9 cellular contexts compared by ENCODE assay signal in the genomic region with DNA sequence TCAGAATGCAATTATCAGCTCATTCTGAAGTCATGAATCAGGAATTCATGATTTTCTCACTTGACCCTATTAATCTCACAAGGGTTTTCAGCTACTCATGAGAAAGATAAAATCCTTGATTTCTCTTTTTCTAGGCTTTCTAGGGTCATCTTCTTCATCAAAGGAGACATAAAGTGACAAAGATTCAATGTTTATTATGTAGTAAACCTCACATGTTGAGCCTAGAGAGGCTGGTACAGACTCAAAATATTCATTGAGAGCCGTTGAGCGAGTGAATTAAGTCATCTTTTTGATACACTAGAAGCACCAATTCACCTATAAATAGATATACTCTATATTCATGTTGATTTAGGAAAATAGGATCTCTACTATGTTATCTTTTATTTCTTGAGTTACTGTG.
A peak's percentile ranks its signal among the peaks of the same experiment; 100 is the strongest.
DNase-seq lines count a peak whose midpoint lies in the region; ATAC-seq and TF ChIP-seq lines count a peak whose summit lies in the region.
"Had no signal": no experiment of that assay in that cellular context is flagged by ENCODE, and none has a peak within 500 bp of the region (broad histone marks: within the 10 kb centered on the region; RNA-seq: fewer than 3 reads in every experiment).

No MANE protein-coding gene starts in this region.

- H3K9me2 ChIP-seq in SK-N-SH (no peaks in the 10 kb centered on the region), PC-9 (ENCODE audit: insufficient read depth) (no peaks in the 10 kb centered on the region)

- H3K9me3 ChIP-seq in SK-N-SH, result no peaks in the 10 kb centered on the region
- H3K9me3 ChIP-seq in PC-9 (ENCODE audit: insufficient read depth, low read depth), result no peaks in the 10 kb centered on the region
- no peaks in the 10 kb centered on the region for H3K9me3 ChIP-seq in endocrine pancreas (ENCODE audit: control insufficient read depth, low read length)
- no peaks in the 10 kb centered on the region for H3K9me3 ChIP-seq in skeletal muscle satellite cell (replicated peaks; ENCODE audit: low read length)
- H3K9me3 ChIP-seq: Peyer's patch had no signal

- no peak for TF ChIP-seq EP300 in SK-N-SH (IDR thresholded peaks at IDR 0.05; ENCODE audit: borderline replicate concordance in 1 of 2, low read depth in 1 of 2, low read length in 1 of 2)

- no TSS peak for BruUV-seq in PC-9 (replicated peaks; lab: Mats Ljungman, UMichigan)

- no peak overlapping the region for H3K9ac ChIP-seq in SK-N-SH
- H3K9ac ChIP-seq in endocrine pancreas (ENCODE audit: control insufficient read depth, insufficient read depth, low read length), result no peak overlapping the region
- H3K9ac ChIP-seq in skeletal muscle satellite cell (ENCODE audit: low read depth, low read length), result peak overlapping the region; percentile 47

- H3K79me2 ChIP-seq in SK-N-SH (ENCODE audit: insufficient read depth) (no peaks in the 10 kb centered on the region), PC-9 (ENCODE audit: low read depth) (no peaks in the 10 kb centered on the region)

- H3K36me3 ChIP-seq in SK-N-SH (replicated peaks in 1 of 2; ENCODE audit: control insufficient read depth in 1 of 2, insufficient read depth in 2 of 2, low read length in 1 of 2) (peaks cover 0 to 12% of the 10 kb centered on the region in 2 experiments), PC-9 (ENCODE audit: low read depth) (no peaks in the 10 kb centered on the region), endocrine pancreas (ENCODE audit: control insufficient read depth, insufficient read depth, low read length) (no peaks in the 10 kb centered on the region), skeletal muscle satellite cell (ENCODE audit: insufficient read depth, low read length) (peaks cover 52% of the 10 kb centered on the region)

- H3K4me2 ChIP-seq in SK-N-SH, result peak overlapping the region; percentile 52; the same call in 1 of the 2 replicates
- H3K4me2 ChIP-seq in PC-9, result peak overlapping the region; percentile 35; the same call in 1 of the 2 replicates
- H3K4me2 ChIP-seq in skeletal muscle satellite cell (ENCODE audit: low read length), result peak overlapping the region; percentile 30

- no peak for TF ChIP-seq CTCF in SK-N-SH (IDR thresholded peaks at IDR 0.05)
- no peak for TF ChIP-seq CTCF in PC-9 (conservative IDR thresholded peaks at IDR 0.05)

- DNase-seq in SK-N-SH (no peak), PC-9 (no peak), KG1 (lab: John Stamatoyannopoulos, UW) (no peak), epidermal melanocyte (ENCODE audit: insufficient read length, low spot score) (no peak)

- H3K4me3 ChIP-seq in SK-N-SH (ENCODE audit: low read depth in 2 of 2, low read length in 1 of 2) (no peak overlapping the region), PC-9 (no peak overlapping the region), endocrine pancreas (ENCODE audit: control insufficient read depth, insufficient read depth, low read length) (peak overlapping the region; percentile 49), skeletal muscle satellite cell (ENCODE audit: low read length) (no peak overlapping the region)
- H3K4me3 ChIP-seq: Peyer's patch had no signal

- H3K27ac ChIP-seq in SK-N-SH (ENCODE audit: low read depth in 2 of 2, low read length in 1 of 2) (peak overlapping the region in 1 of 2 experiments; percentile 60; a peak in 2 of 4 replicates), PC-9 (no peak overlapping the region)

- POLR2A ChIA-PET in SK-N-SH (lab: Yijun Ruan, JAX) (interaction anchor here (1.3 kb wide), 1 partner anchor 333 kb away, joined by 3 read pairs; no protein-coding TSS in a partner anchor), PC-9 (lab: Charles Lee; ENCODE audit: unreplicated experiment) (interaction anchor here (0.6 kb wide), 1 partner anchor 143 kb away, joined by 3 read pairs; no protein-coding TSS in a partner anchor)

- H4K20me1 ChIP-seq in SK-N-SH (ENCODE audit: insufficient read depth) (no peaks in the 10 kb centered on the region), PC-9 (ENCODE audit: insufficient read depth) (no peaks in the 10 kb centered on the region)

- H3F3A ChIP-seq in SK-N-SH (replicated peaks; ENCODE audit: insufficient read depth), result no peaks in the 10 kb centered on the region
- no peaks in the 10 kb centered on the region; the same call in 1 of the 2 replicates for H3F3A ChIP-seq in PC-9 (ENCODE audit: insufficient read depth, low read depth)

- H2AFZ ChIP-seq in SK-N-SH (ENCODE audit: low read depth), result peak overlapping the region; percentile 75
- H2AFZ ChIP-seq in PC-9, result 0 out of 2 replicates have a peak overlapping the region, but pooled peaks have one; percentile 8

- intact Hi-C loops in PC-9 (cut with micrococcal nuclease; ENCODE audit: unreplicated experiment), result loop anchor here (1.0 to 5.0 kb wide), 5 partner anchors 87 to 451 kb away; a partner anchor contains a TSS

- WGBS in SK-N-SH (ENCODE audit: low lambda C conversion rate), result 88% methylated on average over 2 of the region's 2 CpGs

- ATAC-seq in SK-N-SH treated with all-trans-retinoic acid at 6 μM for 48 hours, result no peak
- ATAC-seq in GM21390 (IDR thresholded peaks at IDR 0.05; ENCODE audit: unreplicated experiment), result no peak

- CTCF ChIA-PET in SK-N-SH (lab: Yijun Ruan, JAX) (interaction anchor here (0.6 to 5.7 kb wide), 58 partner anchors 9 to 526 kb away, joined by 3 to 65 read pairs (median 4); a partner anchor contains a TSS), PC-9 (lab: Charles Lee) (interaction anchor here (0.9 to 1.5 kb wide), 3 partner anchors 327 to 333 kb away, joined by 3 to 7 read pairs (median 3); no protein-coding TSS in a partner anchor)

- peaks cover 5 to 27% of the 10 kb centered on the region in 2 experiments; a peak in 2 of 4 replicates for H3K4me1 ChIP-seq in SK-N-SH (ENCODE audit: control insufficient read depth in 1 of 2, insufficient read depth in 2 of 2, low read depth in 1 of 2, low read length in 1 of 2)
- H3K4me1 ChIP-seq in PC-9 (replicated peaks; ENCODE audit: insufficient read depth), result 0 out of 2 replicates have a peak, but pooled peaks cover 5% of the 10 kb centered on the region
- peaks cover 12% of the 10 kb centered on the region for H3K4me1 ChIP-seq in endocrine pancreas (ENCODE audit: control insufficient read depth, insufficient read depth, low read length)
- H3K4me1 ChIP-seq in skeletal muscle satellite cell (ENCODE audit: control insufficient read depth, insufficient read depth, low read length), result peaks cover 30% of the 10 kb centered on the region

- TF ChIP-seq RAD21 in SK-N-SH (IDR thresholded peaks at IDR 0.05; ENCODE audit: low read length), result no peak

- H3K27me3 ChIP-seq in SK-N-SH (ENCODE audit: insufficient read depth) (no peaks in the 10 kb centered on the region), PC-9 (ENCODE audit: insufficient read depth, low read depth) (no peaks in the 10 kb centered on the region), endocrine pancreas (ENCODE audit: control insufficient read depth, insufficient read depth, low read length) (no peaks in the 10 kb centered on the region), skeletal muscle satellite cell (ENCODE audit: control insufficient read depth, insufficient read depth, low read length) (no peaks in the 10 kb centered on the region)
- H3K27me3 ChIP-seq: Peyer's patch had no signal

TF ChIP-seq in SK-N-SH, 30 proteins besides CTCF, POLR2A, EP300 and RAD21:
- TF ChIP-seq, protein P1, sequence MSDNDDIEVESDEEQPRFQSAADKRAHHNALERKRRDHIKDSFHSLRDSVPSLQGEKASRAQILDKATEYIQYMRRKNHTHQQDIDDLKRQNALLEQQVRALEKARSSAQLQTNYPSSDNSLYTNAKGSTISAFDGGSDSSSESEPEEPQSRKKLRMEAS (IDR thresholded peaks at IDR 0.05; ENCODE audit: low read depth), result no peak
- no peak for TF ChIP-seq RCOR1 (IDR thresholded peaks at IDR 0.05; ENCODE audit: low read length)
- no peak for TF ChIP-seq TEAD4 (IDR thresholded peaks at IDR 0.05; ENCODE audit: borderline replicate concordance, insufficient read depth)
- no peak for TF ChIP-seq GABPA (IDR thresholded peaks at IDR 0.05; ENCODE audit: low read depth)
- TF ChIP-seq, protein P2, sequence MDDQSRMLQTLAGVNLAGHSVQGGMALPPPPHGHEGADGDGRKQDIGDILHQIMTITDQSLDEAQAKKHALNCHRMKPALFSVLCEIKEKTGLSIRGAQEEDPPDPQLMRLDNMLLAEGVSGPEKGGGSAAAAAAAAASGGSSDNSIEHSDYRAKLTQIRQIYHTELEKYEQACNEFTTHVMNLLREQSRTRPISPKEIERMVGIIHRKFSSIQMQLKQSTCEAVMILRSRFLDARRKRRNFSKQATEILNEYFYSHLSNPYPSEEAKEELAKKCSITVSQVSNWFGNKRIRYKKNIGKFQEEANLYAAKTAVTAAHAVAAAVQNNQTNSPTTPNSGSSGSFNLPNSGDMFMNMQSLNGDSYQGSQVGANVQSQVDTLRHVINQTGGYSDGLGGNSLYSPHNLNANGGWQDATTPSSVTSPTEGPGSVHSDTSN (IDR thresholded peaks at IDR 0.05), result no peak
- TF ChIP-seq JUND (IDR thresholded peaks at IDR 0.05), result no peak
TF ChIP-seq in SK-N-SH: peak in this region for 0.

TF ChIP-seq in SK-N-SH treated with all-trans-retinoic acid at 6 μM for 48 hours, 23 proteins besides CTCF, POLR2A, EP300 and RAD21 (continues in another document):
- TF ChIP-seq, protein P3, sequence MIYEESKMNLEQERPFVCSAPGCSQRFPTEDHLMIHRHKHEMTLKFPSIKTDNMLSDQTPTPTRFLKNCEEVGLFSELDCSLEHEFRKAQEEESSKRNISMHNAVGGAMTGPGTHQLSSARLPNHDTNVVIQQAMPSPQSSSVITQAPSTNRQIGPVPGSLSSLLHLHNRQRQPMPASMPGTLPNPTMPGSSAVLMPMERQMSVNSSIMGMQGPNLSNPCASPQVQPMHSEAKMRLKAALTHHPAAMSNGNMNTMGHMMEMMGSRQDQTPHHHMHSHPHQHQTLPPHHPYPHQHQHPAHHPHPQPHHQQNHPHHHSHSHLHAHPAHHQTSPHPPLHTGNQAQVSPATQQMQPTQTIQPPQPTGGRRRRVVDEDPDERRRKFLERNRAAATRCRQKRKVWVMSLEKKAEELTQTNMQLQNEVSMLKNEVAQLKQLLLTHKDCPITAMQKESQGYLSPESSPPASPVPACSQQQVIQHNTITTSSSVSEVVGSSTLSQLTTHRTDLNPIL (CRISPR knock-in tag; IDR thresholded peaks at IDR 0.05; ENCODE audit: low read depth), result no peak
- no peak for TF ChIP-seq ZNF8 (CRISPR knock-in tag; IDR thresholded peaks at IDR 0.05)
- TF ChIP-seq BACH2 (CRISPR knock-in tag; IDR thresholded peaks at IDR 0.05; ENCODE audit: borderline replicate concordance), result no peak
- no peak for TF ChIP-seq ZC3H10 (CRISPR knock-in tag; IDR thresholded peaks at IDR 0.05)
- no peak for TF ChIP-seq ESRRG (CRISPR knock-in tag; IDR thresholded peaks at IDR 0.05)
- no peak for TF ChIP-seq TOX (CRISPR knock-in tag; IDR thresholded peaks at IDR 0.05; ENCODE audit: borderline replicate concordance)
- no peak for TF ChIP-seq CSDC2 (CRISPR knock-in tag; IDR thresholded peaks at IDR 0.05)
- no peak for TF ChIP-seq ZNF70 (CRISPR knock-in tag; IDR thresholded peaks at IDR 0.05)
